In genomic region chr19:42034640-42035384, GRCh38 we compare ENCODE assay signal across 7 cellular contexts. TPM values are rescaled to one million over a fixed set of nuclear protein-coding genes. Genes with fewer than 3 reads are reported as not detected.
A peak's percentile ranks its signal among the peaks of the same experiment; 100 is the strongest.
DNase-seq lines count a peak whose midpoint lies in the region; TF ChIP-seq lines count a peak whose summit lies in the region.
"Not testable (repeated sequence)": the region's sequence is repeated elsewhere in the genome, so short reads cannot be mapped to it uniquely, and the experiment has no call there.

No MANE protein-coding gene starts in this region.

- DNase-seq in M059J (ENCODE audit: low read depth) (peak; percentile 80), PC-9 (peak; percentile 55 to 67), islet precursor cell (peak; percentile 70), smooth muscle cell of the brain vasculature (ENCODE audit: low read depth, low spot score) (peak; percentile 15)
- peak; percentile 29 to 51 for DNase-seq in activated CD8-positive, alpha-beta memory T cell treated with anti-CD3 and anti-CD28 coated beads for 4 hours (ENCODE audit: low read depth in 2 of 2)
- not testable (repeated sequence) for DNase-seq in coronary artery (ENCODE audit: low spot score)

- intact Hi-C loops in PC-9 (cut with micrococcal nuclease; ENCODE audit: unreplicated experiment) = loop anchor here (1.0 to 5.0 kb wide), 3 partner anchors 12 to 77 kb away; partner anchors contain the start of gene ZNF574

- not testable (repeated sequence) for BruUV-seq in PC-9 (replicated peaks; lab: Mats Ljungman, UMichigan)

- not testable (repeated sequence) for H3K9me3 ChIP-seq in PC-9 (ENCODE audit: insufficient read depth, low read depth)

- TF ChIP-seq CTCF in GM12801 (IDR thresholded peaks at IDR 0.05; ENCODE audit: extremely low read depth, insufficient read length) = peak; percentile 10
- peak; percentile 94 for TF ChIP-seq CTCF in PC-9 (conservative IDR thresholded peaks at IDR 0.05)
- TF ChIP-seq CTCF in coronary artery (IDR thresholded peaks at IDR 0.05) = peak; percentile 81

- not testable (repeated sequence) for H3K9me2 ChIP-seq in PC-9 (ENCODE audit: insufficient read depth)

- H4K20me1 ChIP-seq in PC-9 (ENCODE audit: insufficient read depth) = not testable (repeated sequence)

- H2AFZ ChIP-seq in PC-9 = peak overlapping the region; percentile 82

- not testable (repeated sequence) for H3K36me3 ChIP-seq in PC-9 (ENCODE audit: low read depth)

- H3K4me1 ChIP-seq in PC-9 (replicated peaks; ENCODE audit: insufficient read depth) = not testable (repeated sequence)

- peak overlapping the region; percentile 86 for H3K4me2 ChIP-seq in PC-9

- not testable (repeated sequence) for H3K27me3 ChIP-seq in PC-9 (ENCODE audit: insufficient read depth, low read depth)

- POLR2A ChIA-PET in PC-9 (lab: Charles Lee; ENCODE audit: unreplicated experiment) = interaction anchor here (0.5 to 0.6 kb wide), 2 partner anchors 41 to 247 kb away, joined by 3 to 4 read pairs; partner anchors contain the start of gene ZNF574

- not testable (repeated sequence) for H3K27ac ChIP-seq in PC-9, coronary artery

- H3K4me3 ChIP-seq in PC-9 = peak overlapping the region; percentile 60; the same call in 1 of the 2 replicates
- H3K4me3 ChIP-seq in coronary artery = not testable (repeated sequence)

- H3F3A ChIP-seq in PC-9 (ENCODE audit: insufficient read depth, low read depth) = not testable (repeated sequence)

- CTCF ChIA-PET in PC-9 (lab: Charles Lee) = interaction anchor here (0.6 to 1.0 kb wide), 17 partner anchors 15 to 445 kb away, joined by 3 to 16 read pairs (median 5); no protein-coding TSS in a partner anchor

- H3K79me2 ChIP-seq in PC-9 (ENCODE audit: low read depth) = not testable (repeated sequence)

RNA-seq across cellular contexts. Expression of gene GRIK5, which starts 35.2 kb away (rescaled TPM):
- total RNA-seq in M059J (2014; rRNA removed; shearing (Covaris generic)) = 0.07 TPM in 1 of 2 replicates, not detected in the other
- 0.96 and 1.1 TPM in 2 replicates for total RNA-seq in PC-9 (2021)

RNA-seq across cellular contexts. Expression of gene ATP1A3, which starts 40.8 kb away (rescaled TPM):
- 0.05 TPM in 1 of 2 replicates, not detected in the other for total RNA-seq in M059J (2014; rRNA removed; shearing (Covaris generic))
- total RNA-seq in PC-9 (2021) = not detected in 2 replicates

RNA-seq across cellular contexts. Expression of gene ZNF574, which starts 41.2 kb away (rescaled TPM):
- total RNA-seq in M059J (2014; rRNA removed; shearing (Covaris generic)) = 18.1 and 29.9 TPM in 2 replicates
- 19.4 and 21.6 TPM in 2 replicates for total RNA-seq in PC-9 (2021)

Comparison
In these comparisons a context has a peak if more than half of its experiments do, and no peak if none do; other contexts are left out.
1. CTCF ChIP-seq: peak in every context shown above with its lines; median percentile 94 in PC-9; 81 in coronary artery; 10 in GM12801.